29 cellular contexts compared by ENCODE assay signal in the genomic region with DNA sequence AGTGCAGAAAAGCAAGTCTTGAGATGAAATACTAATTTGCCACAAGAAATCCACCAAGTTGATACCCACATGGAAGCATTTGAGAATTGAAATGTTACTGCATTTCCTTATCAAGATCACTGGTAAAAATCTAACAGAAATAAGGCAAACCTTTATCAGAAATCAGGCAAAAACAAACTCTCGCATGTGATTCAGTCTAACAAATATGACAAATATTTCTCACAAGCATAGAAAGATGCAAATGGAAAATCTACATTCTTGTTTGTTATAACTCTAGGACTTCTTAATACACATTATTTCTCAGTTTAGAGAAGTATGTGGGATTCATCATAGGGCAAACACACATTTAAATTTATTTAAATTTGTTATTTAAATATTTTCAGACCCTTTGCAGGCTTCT. TPM values are rescaled to one million over a fixed set of nuclear protein-coding genes. Genes with fewer than 3 reads are reported as not detected.
A peak's percentile ranks its signal among the peaks of the same experiment; 100 is the strongest.
DNase-seq lines count a peak whose midpoint lies in the region; ATAC-seq and TF ChIP-seq lines count a peak whose summit lies in the region.
"Had no signal": no experiment of that assay in that cellular context is flagged by ENCODE, and none has a peak within 500 bp of the region (broad histone marks: within the 10 kb centered on the region; RNA-seq: fewer than 3 reads in every experiment).

No MANE protein-coding gene starts in this region.

- DNase-seq in Calu3: no peak
- peak; percentile 16 for DNase-seq in NCI-H460 (ENCODE audit: extremely low read depth, low read depth)
- DNase-seq in astrocyte of the spinal cord (ENCODE audit: low read depth, low spot score): peak; percentile 18
- no peak for DNase-seq in mesothelial cell of epicardium (ENCODE audit: low spot score in 2 of 2, unreplicated experiment in 2 of 2)
- no peak for DNase-seq in Kasumi-1 (lab: John Stamatoyannopoulos, UW)
- no peak for DNase-seq in activated CD4-positive, alpha-beta T cell treated with anti-CD3 and anti-CD28 coated beads, Interleukin-2, amount 10 ng/mL, durations not matched to agents 7 days and 5 days
- no peak for DNase-seq in left colon
- no peak for DNase-seq in NOMO-1 treated with dmso at 0.1 percent for 144 hours (lab: John Stamatoyannopoulos, UW; ENCODE audit: unreplicated experiment)
- DNase-seq: activated CD4-positive, alpha-beta T cell treated with anti-CD3 and anti-CD28 coated beads, Interleukin-2, amount 10 ng/mL, durations not matched to agents 24 days and 14 days; activated effector memory CD4-positive, alpha-beta T cell treated with Interleukin-2 at 50 U/mL for 16 hours; activated naive CD8-positive, alpha-beta T cell treated with anti-CD3 and anti-CD28 coated beads for 36 hours; dermis blood vessel endothelial cell; endodermal cell; foreskin melanocyte; heart left ventricle; lower lobe of right lung; NCI-H1436; NCI-H2081 treated with DMSO at 0.1 percent for 48 hours; NCI-H2227 treated with DMSO at 0.1 percent for 48 hours; SIG-M5; stimulated activated CD4-positive, alpha-beta T cell treated with anti-CD3 and anti-CD28 coated beads, Interleukin-1b, Interleukin-23, amount 100 ng/mL, for 48 hours; T1000; testis; WERI-Rb-1 had no signal

- no peaks in the 10 kb centered on the region for H3K27me3 Mint-ChIP-seq in Calu3 (ENCODE audit: unreplicated experiment)
- no peaks in the 10 kb centered on the region for H3K27me3 Mint-ChIP-seq in mesothelial cell of epicardium (ENCODE audit: low read depth)
- H3K27me3 Mint-ChIP-seq in activated CD4-positive, alpha-beta T cell treated with anti-CD3 and anti-CD28 coated beads, Interleukin-2, amount 10 ng/mL, durations not matched to agents 7 days and 5 days: no peaks in the 10 kb centered on the region
- H3K27me3 Mint-ChIP-seq: activated CD4-positive, alpha-beta T cell treated with anti-CD3 and anti-CD28 coated beads, Interleukin-2, amount 10 ng/mL, durations not matched to agents 24 days and 14 days; activated naive CD8-positive, alpha-beta T cell treated with anti-CD3 and anti-CD28 coated beads for 36 hours; stimulated activated naive CD8-positive, alpha-beta T cell treated with anti-CD3 and anti-CD28 coated beads, Interleukin-15, Interleukin-2, amounts not matched to agents 100 ng/mL and 50 ng/mL, for 24 hours had no signal

- no peak overlapping the region for H3K4me3 Mint-ChIP-seq in Calu3 (ENCODE audit: low read depth, unreplicated experiment)
- no peak overlapping the region for H3K4me3 Mint-ChIP-seq in mesothelial cell of epicardium
- H3K4me3 Mint-ChIP-seq in activated CD4-positive, alpha-beta T cell treated with anti-CD3 and anti-CD28 coated beads, Interleukin-2, amount 10 ng/mL, durations not matched to agents 7 days and 5 days: no peak overlapping the region
- H3K4me3 Mint-ChIP-seq: activated CD4-positive, alpha-beta T cell treated with anti-CD3 and anti-CD28 coated beads, Interleukin-2, amount 10 ng/mL, durations not matched to agents 24 days and 14 days; activated naive CD8-positive, alpha-beta T cell treated with anti-CD3 and anti-CD28 coated beads for 36 hours; central memory CD8-positive, alpha-beta T cell; endodermal cell; neural crest cell; stimulated activated naive CD8-positive, alpha-beta T cell treated with anti-CD3 and anti-CD28 coated beads, Interleukin-15, Interleukin-2, amounts not matched to agents 100 ng/mL and 50 ng/mL, for 24 hours had no signal

- H3K27ac Mint-ChIP-seq in Calu3 (ENCODE audit: unreplicated experiment) (peak overlapping the region; percentile 97), mesothelial cell of epicardium (peak overlapping the region; percentile 89)
- H3K27ac Mint-ChIP-seq in activated CD4-positive, alpha-beta T cell treated with anti-CD3 and anti-CD28 coated beads, Interleukin-2, amount 10 ng/mL, durations not matched to agents 7 days and 5 days: no peak overlapping the region
- H3K27ac Mint-ChIP-seq: activated CD4-positive, alpha-beta T cell treated with anti-CD3 and anti-CD28 coated beads, Interleukin-2, amount 10 ng/mL, durations not matched to agents 24 days and 14 days; activated naive CD8-positive, alpha-beta T cell treated with anti-CD3 and anti-CD28 coated beads for 36 hours; endodermal cell; stimulated activated naive CD8-positive, alpha-beta T cell treated with anti-CD3 and anti-CD28 coated beads, Interleukin-15, Interleukin-2, amounts not matched to agents 100 ng/mL and 50 ng/mL, for 24 hours had no signal

- H3K4me1 Mint-ChIP-seq in Calu3 (ENCODE audit: low read depth, unreplicated experiment) (peaks cover 78% of the 10 kb centered on the region), mesothelial cell of epicardium (peaks cover 50% of the 10 kb centered on the region)
- H3K4me1 Mint-ChIP-seq in activated CD4-positive, alpha-beta T cell treated with anti-CD3 and anti-CD28 coated beads, Interleukin-2, amount 10 ng/mL, durations not matched to agents 7 days and 5 days: peaks cover 10% of the 10 kb centered on the region

- TF ChIP-seq CTCF in Calu3 (IDR thresholded peaks at IDR 0.05; ENCODE audit: unreplicated experiment): no peak
- no peak for TF ChIP-seq CTCF in astrocyte of the spinal cord (IDR thresholded peaks at IDR 0.05; ENCODE audit: low read depth, low read length)
- TF ChIP-seq CTCF in mesothelial cell of epicardium (IDR thresholded peaks at IDR 0.05; ENCODE audit: unreplicated experiment): no peak

- no peak overlapping the region for H3K4me3 ChIP-seq in astrocyte of the spinal cord (ENCODE audit: low read depth, low read length)
- H3K4me3 ChIP-seq: heart left ventricle, lower lobe of right lung, right atrium auricular region, testis had no signal

- H3K36me3 Mint-ChIP-seq in Calu3 (ENCODE audit: insufficient read depth, unreplicated experiment) (peaks cover 27% of the 10 kb centered on the region), mesothelial cell of epicardium (peaks cover 6% of the 10 kb centered on the region)
- H3K36me3 Mint-ChIP-seq in activated CD4-positive, alpha-beta T cell treated with anti-CD3 and anti-CD28 coated beads, Interleukin-2, amount 10 ng/mL, durations not matched to agents 7 days and 5 days (ENCODE audit: low read depth): peaks cover 63% of the 10 kb centered on the region

- ATAC-seq in left colon: no peak
- ATAC-seq: esophagus mucosa, heart left ventricle, lower lobe of right lung had no signal

- BruUV-seq in Calu3 (replicated peaks; lab: Mats Ljungman, UMichigan): no TSS peak

- in situ Hi-C loops in astrocyte of the spinal cord (cut with HindIII; ENCODE audit: low sequenced_read_pairs): no loop called here

- CTCF ChIA-PET in Calu3 (lab: Charles Lee): no interaction called here
- CTCF ChIA-PET in activated CD4-positive, alpha-beta T cell treated with anti-CD3 and anti-CD28 coated beads, Interleukin-2, amount 10 ng/mL, durations not matched to agents 7 days and 5 days (lab: Charles Lee): no interaction called here

- POLR2A ChIA-PET in activated CD4-positive, alpha-beta T cell treated with anti-CD3 and anti-CD28 coated beads, Interleukin-2, amount 10 ng/mL, durations not matched to agents 7 days and 5 days (lab: Charles Lee): no interaction called here

- intact Hi-C loops in Calu3 (cut with micrococcal nuclease; ENCODE audit: unreplicated experiment): loop anchor here (2.0 to 10.0 kb wide), 4 partner anchors 28 to 376 kb away; partner anchors contain the start of gene CORIN
- intact Hi-C loops in left colon (cut with DNase I, micrococcal nuclease): loop anchor here in 1 of 2 donors (10.0 kb wide), 1 partner anchor 76 kb away; no protein-coding TSS in a partner anchor

- H3K9me3 Mint-ChIP-seq in Calu3 (ENCODE audit: low read depth, unreplicated experiment): no peaks in the 10 kb centered on the region
- H3K9me3 Mint-ChIP-seq in mesothelial cell of epicardium: peaks cover 4% of the 10 kb centered on the region
- H3K9me3 Mint-ChIP-seq in activated CD4-positive, alpha-beta T cell treated with anti-CD3 and anti-CD28 coated beads, Interleukin-2, amount 10 ng/mL, durations not matched to agents 7 days and 5 days: no peaks in the 10 kb centered on the region
- H3K9me3 Mint-ChIP-seq: activated CD4-positive, alpha-beta T cell treated with anti-CD3 and anti-CD28 coated beads, Interleukin-2, amount 10 ng/mL, durations not matched to agents 24 days and 14 days; activated naive CD8-positive, alpha-beta T cell treated with anti-CD3 and anti-CD28 coated beads for 36 hours; central memory CD8-positive, alpha-beta T cell; neural crest cell; stimulated activated naive CD8-positive, alpha-beta T cell treated with anti-CD3 and anti-CD28 coated beads, Interleukin-15, Interleukin-2, amounts not matched to agents 100 ng/mL and 50 ng/mL, for 24 hours had no signal

RNA-seq across cellular contexts. Expression of gene TXK, which starts 52.9 kb away (rescaled TPM):
- 2.8 and 4.6 TPM in 2 replicates for total RNA-seq in Calu3 (2022)
- total RNA-seq in NCI-H460 (2014; rRNA removed; shearing (Covaris generic)): 2.5 TPM in 2 replicates
- 0.97 and 2.2 TPM in 2 replicates for polyA plus RNA-seq in NCI-H460 (2014; cell fraction: nucleus; rRNA removed)
- total RNA-seq in mesothelial cell of epicardium: 1.5 to 1.7 TPM (median 1.7 TPM) in 3 replicates
- total RNA-seq in activated CD4-positive, alpha-beta T cell treated with anti-CD3 and anti-CD28 coated beads, Interleukin-2, amount 10 ng/mL, durations not matched to agents 7 days and 5 days: 10 to 100 TPM; 42.0 to 50.1 TPM
- 1 to 10 TPM in 1 of 2 donors, under 1 TPM in 1; 0.55 to 1.8 TPM for total RNA-seq in left colon
- total RNA-seq: neural crest cell had no signal

Comparison
In these comparisons a context has a peak if more than half of its experiments do, and no peak if none do; other contexts are left out.
1. DNase-seq: peak in NCI-H460 (single experiment) and astrocyte of the spinal cord (single experiment); none in Calu3 (single experiment), mesothelial cell of epicardium (0 of 2), Kasumi-1 (0 of 2), activated CD4-positive, alpha-beta T cell treated with anti-CD3 and anti-CD28 coated beads, Interleukin-2, amount 10 ng/mL, durations not matched to agents 7 days and 5 days (single experiment), left colon (0 of 2) and NOMO-1 treated with dmso at 0.1 percent for 144 hours (single experiment).